ENCODE assay signal across 21 cellular contexts in the genomic region with DNA sequence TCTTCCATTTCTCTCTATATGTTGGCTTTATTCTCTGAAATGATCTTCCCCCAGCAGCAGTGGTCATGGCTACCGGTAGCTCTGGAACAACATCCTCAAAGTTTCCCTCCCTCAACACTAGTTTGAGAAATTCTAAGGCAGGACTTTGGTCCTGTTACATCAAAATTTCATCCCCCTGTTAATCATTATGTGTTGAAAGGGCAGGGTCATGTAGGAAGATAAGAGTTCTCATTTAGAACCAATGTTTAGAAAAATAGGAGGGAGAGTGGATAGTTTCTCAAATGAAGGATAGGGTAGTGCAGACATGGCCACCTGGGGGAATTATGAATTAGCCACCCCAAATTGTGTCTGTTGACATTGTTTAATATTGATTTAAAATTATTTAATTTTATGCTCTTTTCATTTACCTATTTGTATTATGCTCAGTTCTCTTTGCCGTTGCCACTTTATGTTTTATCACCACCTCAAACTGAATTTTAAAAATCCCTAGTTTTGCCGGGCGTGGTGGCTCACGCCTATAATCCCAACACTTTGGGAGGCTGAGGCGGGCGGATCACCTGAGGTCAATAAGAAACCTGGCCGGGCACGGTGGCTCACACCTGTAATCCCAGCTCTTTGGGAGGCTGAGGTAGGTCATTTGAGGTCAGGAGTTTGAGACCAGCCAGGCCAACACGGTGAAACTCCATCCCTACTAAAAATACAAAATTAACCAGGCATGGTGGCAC. TPM values are rescaled to one million over a fixed set of nuclear protein-coding genes. Genes with fewer than 3 reads are reported as not detected.
DNase-seq lines count a peak whose midpoint lies in the region; ATAC-seq and TF ChIP-seq lines count a peak whose summit lies in the region.
"Had no signal": no experiment of that assay in that cellular context is flagged by ENCODE, and none has a peak within 500 bp of the region (broad histone marks: within the 10 kb centered on the region; RNA-seq: fewer than 3 reads in every experiment).

No MANE protein-coding gene starts in this region.

- no peak for DNase-seq in CD8-positive, alpha-beta T cell
- DNase-seq in colonic mucosa (peak; percentile 49), nephron progenitor cell (no peak), spleen (no peak)
- no peak for DNase-seq in stimulated activated CD4-positive, alpha-beta T cell treated with anti-CD3 and anti-CD28 coated beads, Interleukin-4, amount 100 ng/mL, for 4 hours
- DNase-seq: activated CD4-positive, CD25-positive, alpha-beta regulatory T cell; activated effector memory CD4-positive, alpha-beta T cell treated with anti-CD3 and anti-CD28 coated beads, Interleukin-2, amount 50 U/mL, for 16 hours; DMS153; effector CD4-positive, alpha-beta T cell; GDM1; left ventricle myocardium inferior; NCI-H2227 treated with DMSO at 0.1 percent for 48 hours; NCI-H774; nucleus accumbens; PC-3; stimulated activated naive CD8-positive, alpha-beta T cell treated with anti-CD3 and anti-CD28 coated beads, Interleukin-15, Interleukin-2, amounts not matched to agents 100 U/mL and 50 U/mL, for 24 hours; tibial artery had no signal

- no peak overlapping the region for H3K4me3 Mint-ChIP-seq in CD8-positive, alpha-beta T cell
- no peak overlapping the region for H3K4me3 Mint-ChIP-seq in IgD-negative memory B cell
- no peak overlapping the region for H3K4me3 Mint-ChIP-seq in nephron progenitor cell
- H3K4me3 Mint-ChIP-seq: T-helper 1 cell treated with Interleukin-12 subunit alpha and Interleukin-12 subunit beta and Interleukin-4 antibody, amounts not matched to agents 30 μg/mL and 1 μg/mL, for 36 hours had no signal

- no peaks in the 10 kb centered on the region for H3K27me3 Mint-ChIP-seq in CD8-positive, alpha-beta T cell (ENCODE audit: low read depth)
- H3K27me3 Mint-ChIP-seq in IgD-negative memory B cell (no peaks in the 10 kb centered on the region), nephron progenitor cell (ENCODE audit: low read depth, poor library complexity) (no peaks in the 10 kb centered on the region)

- intact Hi-C loops in CD8-positive, alpha-beta T cell (cut with DNase I, micrococcal nuclease), result loop anchor here in 1 of 2 experiments (5.0 kb wide), 1 partner anchor 34 kb away; no protein-coding TSS in a partner anchor
- intact Hi-C loops in colonic mucosa (cut with DNase I), result no loop called here
- intact Hi-C loops in spleen (cut with DNase I; ENCODE audit: low total_unique reads), result no loop called here

- peak overlapping the region in 1 of 2 donors; percentile 19 for H3K9ac ChIP-seq in colonic mucosa (ENCODE audit: low read depth in 2 of 2, low read length in 2 of 2)

- no peaks in the 10 kb centered on the region for H3K27me3 ChIP-seq in CD8-positive, alpha-beta T cell (ENCODE audit: insufficient read depth, low read length)
- H3K27me3 ChIP-seq in colonic mucosa (no peaks in the 10 kb centered on the region), spleen (replicated peaks in 1 of 7) (no peaks in the 10 kb centered on the region)
- H3K27me3 ChIP-seq: esophagus muscularis mucosa, tibial artery had no signal

- H3K4me1 Mint-ChIP-seq in CD8-positive, alpha-beta T cell (ENCODE audit: low read depth), result peaks cover 76% of the 10 kb centered on the region
- H3K4me1 Mint-ChIP-seq in IgD-negative memory B cell, result peaks cover 40 to 53% (median 49%) of the 10 kb centered on the region in 3 donors
- peaks cover 32% of the 10 kb centered on the region for H3K4me1 Mint-ChIP-seq in nephron progenitor cell

- H3K27ac Mint-ChIP-seq in CD8-positive, alpha-beta T cell, result peak overlapping the region; percentile 56
- H3K27ac Mint-ChIP-seq in IgD-negative memory B cell (peak overlapping the region in 2 of 3 donors; percentile 13 to 14), nephron progenitor cell (peak overlapping the region; percentile 58)
- H3K27ac Mint-ChIP-seq: T-helper 1 cell treated with Interleukin-12 subunit alpha and Interleukin-12 subunit beta and Interleukin-4 antibody, amounts not matched to agents 30 μg/mL and 1 μg/mL, for 36 hours had no signal

- H3K27ac ChIP-seq in CD8-positive, alpha-beta T cell (ENCODE audit: low read depth, low read length), result no peak overlapping the region
- H3K27ac ChIP-seq in colonic mucosa (peak overlapping the region; percentile 49), spleen (no peak overlapping the region)
- H3K27ac ChIP-seq: esophagus muscularis mucosa, left ventricle myocardium inferior, tibial artery had no signal

- no peak for TF ChIP-seq POLR2A in spleen (IDR thresholded peaks at IDR 0.05)

- TF ChIP-seq CTCF in CD8-positive, alpha-beta T cell (IDR thresholded peaks at IDR 0.05), result no peak
- TF ChIP-seq CTCF in colonic mucosa (IDR thresholded peaks at IDR 0.05) (no peak), nephron progenitor cell (IDR thresholded peaks at IDR 0.05) (no peak), spleen (IDR thresholded peaks at IDR 0.05 in 8 of 11, conservative IDR thresholded peaks at IDR 0.05 in 3 of 11) (no peak)

- no peaks in the 10 kb centered on the region for H3K9me3 ChIP-seq in CD8-positive, alpha-beta T cell (ENCODE audit: low read length)
- H3K9me3 ChIP-seq in colonic mucosa (no peaks in the 10 kb centered on the region), spleen (no peaks in the 10 kb centered on the region)
- H3K9me3 ChIP-seq: esophagus muscularis mucosa, left ventricle myocardium inferior, tibial artery had no signal

- H3K36me3 ChIP-seq in CD8-positive, alpha-beta T cell (ENCODE audit: insufficient read depth, low read length), result no peaks in the 10 kb centered on the region
- H3K36me3 ChIP-seq in colonic mucosa, result no peaks in the 10 kb centered on the region
- peaks cover 0 to 3% (median 0%) of the 10 kb centered on the region in 6 donors for H3K36me3 ChIP-seq in spleen
- H3K36me3 ChIP-seq: esophagus muscularis mucosa, left ventricle myocardium inferior, tibial artery had no signal

- no peak for ATAC-seq in CD8-positive, alpha-beta T cell
- ATAC-seq in GM21515 (IDR thresholded peaks at IDR 0.05; ENCODE audit: unreplicated experiment), result no peak
- ATAC-seq: PC-3; stimulated activated naive CD8-positive, alpha-beta T cell treated with anti-CD3 and anti-CD28 coated beads, Interleukin-15, Interleukin-2, amounts not matched to agents 100 U/mL and 50 U/mL, for 24 hours had no signal

- peaks cover 40% of the 10 kb centered on the region for H3K4me1 ChIP-seq in CD8-positive, alpha-beta T cell (ENCODE audit: insufficient read depth, low read length)
- H3K4me1 ChIP-seq in colonic mucosa, result no peaks in the 10 kb centered on the region
- peaks cover 35 to 100% (median 79%) of the 10 kb centered on the region in 6 donors for H3K4me1 ChIP-seq in spleen

- CTCF ChIA-PET in CD8-positive, alpha-beta T cell (lab: Charles Lee), result interaction anchor here (1.6 kb wide), 1 partner anchor 86 kb away, joined by 4 read pairs; no protein-coding TSS in a partner anchor

- POLR2A ChIA-PET in CD8-positive, alpha-beta T cell (lab: Charles Lee), result interaction anchor here (0.7 kb wide), 1 partner anchor 95 kb away, joined by 3 read pairs; no protein-coding TSS in a partner anchor

- peaks cover 19% of the 10 kb centered on the region for H3K36me3 Mint-ChIP-seq in CD8-positive, alpha-beta T cell
- H3K36me3 Mint-ChIP-seq in IgD-negative memory B cell (peaks cover 10% of the 10 kb centered on the region), nephron progenitor cell (ENCODE audit: low read depth) (peaks cover 15% of the 10 kb centered on the region)

- H3K9me3 Mint-ChIP-seq in CD8-positive, alpha-beta T cell, result no peaks in the 10 kb centered on the region
- H3K9me3 Mint-ChIP-seq in IgD-negative memory B cell (no peaks in the 10 kb centered on the region), nephron progenitor cell (peaks cover 1% of the 10 kb centered on the region)
- H3K9me3 Mint-ChIP-seq: T-helper 1 cell treated with Interleukin-12 subunit alpha and Interleukin-12 subunit beta and Interleukin-4 antibody, amounts not matched to agents 30 μg/mL and 1 μg/mL, for 36 hours had no signal

- H3K4me3 ChIP-seq in CD8-positive, alpha-beta T cell (ENCODE audit: low read depth, low read length), result no peak overlapping the region
- H3K4me3 ChIP-seq in colonic mucosa, result no peak overlapping the region
- no peak overlapping the region for H3K4me3 ChIP-seq in spleen
- H3K4me3 ChIP-seq: esophagus muscularis mucosa, left ventricle myocardium inferior, tibial artery had no signal

- WGBS in spleen, 5 donors, result 87 to 93% (median 90%) methylated on average over 10 of the region's 10 CpGs

RNA-seq across cellular contexts. Expression of gene EML4, which starts 22.3 kb away (rescaled TPM):
- total RNA-seq in CD8-positive, alpha-beta T cell, result 100 to 1,000 TPM; 224 to 240 TPM
- polyA plus RNA-seq in IgD-negative memory B cell (78.3 TPM), spleen (10 to 100 TPM; 25.4 to 42.0 (median 32.0) TPM)
- total RNA-seq in colonic mucosa (100 to 1,000 TPM in 1 of 2 donors, 10 to 100 TPM in 1; 82.1 to 103 TPM), spleen (100 to 1,000 TPM in 4 of 7 donors, 10 to 100 TPM in 3; 75.2 to 176 (median 103) TPM)
